Comparison of ENCODE assay signal across 23 cellular contexts in genomic region chr1:230877139-230877923, GRCh38. TPM values are rescaled to one million over a fixed set of nuclear protein-coding genes. Genes with fewer than 3 reads are reported as not detected.
DNase-seq lines count a peak whose midpoint lies in the region; ATAC-seq, FAIRE-seq and TF ChIP-seq lines count a peak whose summit lies in the region.
"Had no signal": no experiment of that assay in that cellular context is flagged by ENCODE, and none has a peak within 500 bp of the region (broad histone marks: within the 10 kb centered on the region; RNA-seq: fewer than 3 reads in every experiment).

No MANE protein-coding gene starts in this region.

- peak; percentile 81 for ATAC-seq in IMR-90 (ENCODE audit: low read depth)
- ATAC-seq: activated CD8-positive, alpha-beta memory T cell treated with anti-CD3 and anti-CD28 coated beads, Interleukin-2, amount 10 ng/mL, durations not matched to agents 7 days and 5 days had no signal

- 60% methylated on average over 3 of the region's 14 CpGs; no CpG with 5 or more reads in 1 of the 2 experiments for WGBS in IMR-90 (ENCODE audit: extremely low coverage in 2 of 2, insufficient read length in 1 of 2), 2 experiments
- 68% methylated on average over 14 of the region's 14 CpGs for WGBS in prostate gland

- peak overlapping the region; percentile 57 to 80 for H4K8ac ChIP-seq in IMR-90 (ENCODE audit: low read depth in 2 of 2, low read length in 2 of 2)

- peak overlapping the region; percentile 92 for H2BK20ac ChIP-seq in IMR-90 (ENCODE audit: low read depth, low read length)

- peak overlapping the region; percentile 77 for H2BK15ac ChIP-seq in IMR-90 (ENCODE audit: low read depth, low read length)

- CTCF ChIA-PET in IMR-90 (lab: Yijun Ruan, JAX) = interaction anchor here (0.9 kb wide), 1 partner anchor 9 kb away, joined by 4 read pairs; no protein-coding TSS in a partner anchor

- H3K4ac ChIP-seq in IMR-90 (ENCODE audit: low read depth, low read length) = peak overlapping the region; percentile 94

- intact Hi-C loops in IMR-90 (cut with micrococcal nuclease) = no loop called here
- intact Hi-C loops in prostate gland (cut with DNase I) = no loop called here

- H3K36me3 ChIP-seq in IMR-90 (ENCODE audit: control insufficient read depth, insufficient read depth, low read length) (no peaks in the 10 kb centered on the region), prostate gland (no peaks in the 10 kb centered on the region)
- H3K36me3 ChIP-seq: right lobe of liver had no signal

- 0 out of 2 replicates have a peak overlapping the region, but pooled peaks have one; percentile 28 for H3K23ac ChIP-seq in IMR-90 (ENCODE audit: low read depth, low read length)

- H4K20me1 ChIP-seq in IMR-90 (ENCODE audit: insufficient read depth, low read length) = no peaks in the 10 kb centered on the region

- no peak overlapping the region for H3K4me2 ChIP-seq in IMR-90 (ENCODE audit: low read depth, low read length)
- H3K4me2 ChIP-seq: KMS-11 had no signal

- no peak for FAIRE-seq in RCC 7860 (lab: Jason Lieb, UNC)
- FAIRE-seq: GM12892 had no signal

- DNase-seq in ELR (ENCODE audit: low read depth) (peak; percentile 37), IMR-90 (peak; percentile 84), epithelial cell of esophagus (ENCODE audit: low read depth) (peak; percentile 44), prostate gland (ENCODE audit: low spot score) (no peak), RCC 7860 (ENCODE audit: low spot score) (no peak)
- no peak for DNase-seq in stimulated activated CD4-positive, alpha-beta T cell treated with anti-CD3 and anti-CD28 coated beads, Interleukin-12 subunit alpha, Interleukin-12 subunit beta, amount 100 ng/mL, for 4 hours
- no peak for DNase-seq in activated CD4-positive, alpha-beta T cell treated with anti-CD3 and anti-CD28 coated beads for 4 hours
- DNase-seq: activated CD8-positive, alpha-beta memory T cell treated with anti-CD3 and anti-CD28 coated beads, Interleukin-2, amount 10 ng/mL, durations not matched to agents 7 days and 5 days; activated gamma-delta T cell treated with Interleukin-2 at 50 U/mL for 16 hours; CD4-positive, CD25-positive, alpha-beta regulatory T cell; effector CD4-positive, alpha-beta T cell; immature natural killer cell; NCI-H1436; NCI-H2227 treated with DMSO at 0.1 percent for 48 hours; right lobe of liver; stimulated activated CD4-positive, alpha-beta T cell treated with anti-CD3 and anti-CD28 coated beads, Interleukin-4, amount 100 ng/mL, for 1 hour; stimulated activated CD8-positive, alpha-beta memory T cell treated with anti-CD3 and anti-CD28 coated beads, Interleukin-4, amount 100 ng/mL, for 48 hours; T-helper 2 cell had no signal

- no peak overlapping the region for H3K4me3 ChIP-seq in IMR-90 (ENCODE audit: insufficient read depth, low read depth, low read length)
- H3K4me3 ChIP-seq in epithelial cell of esophagus (ENCODE audit: low read length) = no peak overlapping the region
- no peak overlapping the region for H3K4me3 ChIP-seq in prostate gland
- H3K4me3 ChIP-seq: right lobe of liver had no signal

- H3K4me3 Mint-ChIP-seq in nephron = no peak overlapping the region
- H3K4me3 Mint-ChIP-seq: activated CD8-positive, alpha-beta memory T cell treated with anti-CD3 and anti-CD28 coated beads, Interleukin-2, amount 10 ng/mL, durations not matched to agents 7 days and 5 days; CD4-positive, CD25-positive, alpha-beta regulatory T cell; immature natural killer cell; memory B cell had no signal

- peaks cover 56% of the 10 kb centered on the region for H3K4me1 Mint-ChIP-seq in nephron
- H3K4me1 Mint-ChIP-seq: activated CD8-positive, alpha-beta memory T cell treated with anti-CD3 and anti-CD28 coated beads, Interleukin-2, amount 10 ng/mL, durations not matched to agents 7 days and 5 days; CD4-positive, CD25-positive, alpha-beta regulatory T cell; immature natural killer cell; memory B cell had no signal

- H4K91ac ChIP-seq in IMR-90 (ENCODE audit: insufficient read depth, low read depth, low read length) = peak overlapping the region; percentile 90

- H3K9me3 ChIP-seq in IMR-90 (ENCODE audit: control insufficient read depth, insufficient read depth, low read length) (no peaks in the 10 kb centered on the region), prostate gland (no peaks in the 10 kb centered on the region)
- H3K9me3 ChIP-seq: right lobe of liver had no signal

- peak overlapping the region; percentile 86 for H4K5ac ChIP-seq in IMR-90 (ENCODE audit: low read depth, low read length)

- peak overlapping the region in 2 of 3 experiments; percentile 12 to 66 for H3K27ac Mint-ChIP-seq in nephron
- H3K27ac Mint-ChIP-seq: activated CD8-positive, alpha-beta memory T cell treated with anti-CD3 and anti-CD28 coated beads, Interleukin-2, amount 10 ng/mL, durations not matched to agents 7 days and 5 days; CD4-positive, CD25-positive, alpha-beta regulatory T cell; immature natural killer cell; memory B cell had no signal

- BruUV-seq in IMR-90 (replicated peaks; lab: Mats Ljungman, UMichigan) = no TSS peak

- POLR2A ChIA-PET in IMR-90 (lab: Charles Lee; ENCODE audit: unreplicated experiment) = no interaction called here

- no peaks in the 10 kb centered on the region for H3K27me3 ChIP-seq in IMR-90 (ENCODE audit: control insufficient read depth, insufficient read depth, low read length)
- H3K27me3 ChIP-seq in prostate gland (replicated peaks; ENCODE audit: insufficient read depth) = peaks cover 4% of the 10 kb centered on the region
- H3K27me3 ChIP-seq: right lobe of liver had no signal

- peak overlapping the region; percentile 66 for H2AK9ac ChIP-seq in IMR-90 (replicated peaks; ENCODE audit: low read depth, low read length, poor library complexity)

- peaks cover 6% of the 10 kb centered on the region for H3K36me3 Mint-ChIP-seq in nephron (ENCODE audit: low read depth)
- H3K36me3 Mint-ChIP-seq: activated CD8-positive, alpha-beta memory T cell treated with anti-CD3 and anti-CD28 coated beads, Interleukin-2, amount 10 ng/mL, durations not matched to agents 7 days and 5 days; CD4-positive, CD25-positive, alpha-beta regulatory T cell; immature natural killer cell; memory B cell had no signal

- peak overlapping the region; percentile 70 for H2AFZ ChIP-seq in IMR-90 (replicated peaks; ENCODE audit: low read length, poor library complexity)

- in situ Hi-C loops in IMR-90 (cut with MboI; ENCODE audit: low sequenced_read_pairs) = no loop called here

- H2BK120ac ChIP-seq in IMR-90 (ENCODE audit: low read depth, low read length) = peak overlapping the region; percentile 96

- peak overlapping the region; percentile 97 for H2AK5ac ChIP-seq in IMR-90 (ENCODE audit: low read depth, low read length)

- no peak overlapping the region for H3K9ac ChIP-seq in IMR-90 (ENCODE audit: low read depth, low read length)
- H3K9ac ChIP-seq: KMS-11 had no signal

- peaks cover 15% of the 10 kb centered on the region for H3K9me1 ChIP-seq in IMR-90 (ENCODE audit: insufficient read depth, low read length)

- H3K4me1 ChIP-seq in IMR-90 (ENCODE audit: control insufficient read depth, insufficient read depth, low read length) (peaks cover 28% of the 10 kb centered on the region), prostate gland (replicated peaks) (no peaks in the 10 kb centered on the region)
- H3K4me1 ChIP-seq: right lobe of liver had no signal

- H3K14ac ChIP-seq in IMR-90 (replicated peaks; ENCODE audit: low read depth, low read length) = peak overlapping the region; percentile 63

- dilution Hi-C loops in IMR-90 (cut with HindIII; ENCODE audit: low sequenced_read_pairs, unreplicated experiment) = no loop called here

- H3K79me1 ChIP-seq in IMR-90 (ENCODE audit: low read depth in 1 of 2, low read length in 2 of 2) = no peaks in the 10 kb centered on the region

- peaks cover 6% of the 10 kb centered on the region for H3K27me3 Mint-ChIP-seq in nephron (ENCODE audit: low read depth)

- H3K9me3 Mint-ChIP-seq in nephron = no peaks in the 10 kb centered on the region
- H3K9me3 Mint-ChIP-seq: immature natural killer cell, memory B cell had no signal

- no peak; the same call in 1 of the 2 replicates for TF ChIP-seq RAD21 in IMR-90 (IDR thresholded peaks at IDR 0.05; ENCODE audit: low read length)

- TF ChIP-seq CTCF in IMR-90 (conservative IDR thresholded peaks at IDR 0.05; ENCODE audit: low read depth, low read length) = no peak
- TF ChIP-seq CTCF in epithelial cell of esophagus (IDR thresholded peaks at IDR 0.05; ENCODE audit: insufficient read depth, low read depth, low read length, missing control alignments) = no peak
- no peak for TF ChIP-seq CTCF in nephron (IDR thresholded peaks at IDR 0.05; ENCODE audit: unreplicated experiment in 3 of 3)
- no peak for TF ChIP-seq CTCF in prostate gland (IDR thresholded peaks at IDR 0.05)

- TF ChIP-seq POLR2A in IMR-90 (IDR thresholded peaks at IDR 0.05; ENCODE audit: low read depth, low read length) (no peak), prostate gland (IDR thresholded peaks at IDR 0.05) (no peak)

- H3K27ac ChIP-seq in IMR-90 (ENCODE audit: insufficient read depth, low read length) = peak overlapping the region; percentile 60; the same call in 1 of the 2 replicates
- H3K27ac ChIP-seq in prostate gland = no peak overlapping the region
- H3K27ac ChIP-seq: HL-60, KMS-11, right lobe of liver had no signal

- no peak overlapping the region for H3K56ac ChIP-seq in IMR-90 (ENCODE audit: extremely low read depth, insufficient read depth, low read length)

- H3K18ac ChIP-seq in IMR-90 (ENCODE audit: low read depth, low read length) = peak overlapping the region; percentile 95

- H2BK5ac ChIP-seq in IMR-90 (ENCODE audit: low read depth, low read length, poor library complexity, severe bottlenecking) = peak overlapping the region; percentile 95

TF ChIP-seq in IMR-90, 13 proteins besides CTCF, POLR2A, EP300 and RAD21:
- TF ChIP-seq, protein P1, sequence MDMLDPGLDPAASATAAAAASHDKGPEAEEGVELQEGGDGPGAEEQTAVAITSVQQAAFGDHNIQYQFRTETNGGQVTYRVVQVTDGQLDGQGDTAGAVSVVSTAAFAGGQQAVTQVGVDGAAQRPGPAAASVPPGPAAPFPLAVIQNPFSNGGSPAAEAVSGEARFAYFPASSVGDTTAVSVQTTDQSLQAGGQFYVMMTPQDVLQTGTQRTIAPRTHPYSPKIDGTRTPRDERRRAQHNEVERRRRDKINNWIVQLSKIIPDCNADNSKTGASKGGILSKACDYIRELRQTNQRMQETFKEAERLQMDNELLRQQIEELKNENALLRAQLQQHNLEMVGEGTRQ (IDR thresholded peaks at IDR 0.05; ENCODE audit: low read depth, low read length) = no peak
- TF ChIP-seq FOS (IDR thresholded peaks at IDR 0.05; ENCODE audit: low read depth, low read length) = peak; percentile 67; the same call in 1 of the 2 replicates
- TF ChIP-seq MAFK (IDR thresholded peaks at IDR 0.05; ENCODE audit: low read depth, low read length) = no peak
- peak; percentile 39; the same call in 1 of the 2 replicates for TF ChIP-seq BHLHE40 (IDR thresholded peaks at IDR 0.05; ENCODE audit: low read depth, low read length)
- no peak for TF ChIP-seq MAZ (IDR thresholded peaks at IDR 0.05; ENCODE audit: borderline replicate concordance, low read depth, low read length)

RNA-seq across cellular contexts. Expression of gene C1orf198, which starts 9.0 kb away (rescaled TPM):
- 74.4 and 76.2 TPM in 2 replicates for total RNA-seq in IMR-90 (2012; rRNA removed)
- 63.9 and 67.4 TPM in 2 replicates for polyA plus RNA-seq in IMR-90 (2012; rRNA removed)
- polyA plus RNA-seq in IMR-90 (2012; cell fraction: cytosol; rRNA removed) = 33.0 and 75.6 TPM in 2 replicates
- 260 and 261 TPM in 2 replicates for polyA plus RNA-seq in IMR-90 (2012; cell fraction: nucleus; rRNA removed; ENCODE audit: low replicate concordance)
- total RNA-seq in prostate gland = 10 to 100 TPM; 41.9 to 44.8 TPM

Comparison
In these comparisons a context has a peak if more than half of its experiments do, and no peak if none do; other contexts are left out.
1. DNase-seq: peak in ELR (single experiment), IMR-90 (single experiment) and epithelial cell of esophagus (single experiment); none in prostate gland (single experiment), RCC 7860 (single experiment), stimulated activated CD4-positive, alpha-beta T cell treated with anti-CD3 and anti-CD28 coated beads, Interleukin-12 subunit alpha, Interleukin-12 subunit beta, amount 100 ng/mL, for 4 hours (single experiment) and activated CD4-positive, alpha-beta T cell treated with anti-CD3 and anti-CD28 coated beads for 4 hours (0 of 2).